Comparison of ENCODE assay signal across 15 cellular contexts in genomic region chr22:38881997-38882396, GRCh38. TPM values are rescaled to one million over a fixed set of nuclear protein-coding genes. Genes with fewer than 3 reads are reported as not detected.
DNase-seq lines count a peak whose midpoint lies in the region; ATAC-seq and TF ChIP-seq lines count a peak whose summit lies in the region.
"Had no signal": no experiment of that assay in that cellular context is flagged by ENCODE, and none has a peak within 500 bp of the region (broad histone marks: within the 10 kb centered on the region; RNA-seq: fewer than 3 reads in every experiment).

No MANE protein-coding gene starts in this region.

- H3K9me2 ChIP-seq in Karpas-422 (replicated peaks; ENCODE audit: insufficient read depth, low read length): no peaks in the 10 kb centered on the region

- H3K36me3 ChIP-seq in fibroblast of lung (ENCODE audit: control insufficient read depth, insufficient read depth, low read length): no peaks in the 10 kb centered on the region
- no peaks in the 10 kb centered on the region for H3K36me3 ChIP-seq in ovary
- no peaks in the 10 kb centered on the region for H3K36me3 ChIP-seq in upper lobe of right lung
- no peaks in the 10 kb centered on the region for H3K36me3 ChIP-seq in Karpas-422 (ENCODE audit: insufficient read depth, low read length)
- H3K36me3 ChIP-seq: MG63 had no signal

- no peaks in the 10 kb centered on the region for H3K79me2 ChIP-seq in fibroblast of lung (ENCODE audit: control insufficient read depth, insufficient read depth, low read length)
- no peaks in the 10 kb centered on the region for H3K79me2 ChIP-seq in Karpas-422 (ENCODE audit: low read length)

- H2AFZ ChIP-seq in fibroblast of lung (ENCODE audit: low read length) (no peak overlapping the region), Karpas-422 (ENCODE audit: low read length) (no peak overlapping the region)

- H3K4me3 ChIP-seq in fibroblast of lung (replicated peaks in 1 of 4; ENCODE audit: control extremely low read depth in 1 of 4, insufficient read depth in 1 of 4, low read depth in 3 of 4, low read length in 4 of 4): peak overlapping the region in 2 of 4 experiments; percentile 22 to 23
- no peak overlapping the region for H3K4me3 ChIP-seq in ovary
- H3K4me3 ChIP-seq in upper lobe of right lung: no peak overlapping the region
- no peak overlapping the region for H3K4me3 ChIP-seq in Karpas-422 (ENCODE audit: low read length)
- H3K4me3 ChIP-seq: MG63 had no signal

- TF ChIP-seq EP300 in ovary (IDR thresholded peaks at IDR 0.05): no peak

- intact Hi-C loops in ovary (cut with DNase I) (loop anchor here in 1 of 4 donors (5.0 kb wide), 1 partner anchor 55 kb away; no protein-coding TSS in a partner anchor), upper lobe of right lung (cut with DNase I) (no loop called here)

- TF ChIP-seq CTCF in WTC11 (IDR thresholded peaks at IDR 0.05) (no peak), fibroblast of lung (conservative IDR thresholded peaks at IDR 0.05 in 1 of 2, IDR thresholded peaks at IDR 0.05 in 1 of 2; ENCODE audit: low read depth in 1 of 2, low read length in 2 of 2) (no peak), ovary (IDR thresholded peaks at IDR 0.05) (no peak), upper lobe of right lung (IDR thresholded peaks at IDR 0.05) (no peak), nephron progenitor cell (IDR thresholded peaks at IDR 0.05) (no peak)

- no peak for ATAC-seq in WTC11
- ATAC-seq in upper lobe of right lung: no peak
- ATAC-seq: activated CD8-positive, alpha-beta T cell treated with anti-CD3 and anti-CD28 coated beads for 36 hours had no signal

- H3K4me2 ChIP-seq in fibroblast of lung (ENCODE audit: extremely low read depth, insufficient read depth, low read length) (peak overlapping the region; percentile 46), Karpas-422 (ENCODE audit: low read depth, low read length, poor library complexity, severe bottlenecking) (no peak overlapping the region)

- H3K36me3 Mint-ChIP-seq in WTC11 (no peaks in the 10 kb centered on the region; the same call in 1 of the 2 replicates), nephron progenitor cell (ENCODE audit: low read depth) (no peaks in the 10 kb centered on the region)
- H3K36me3 Mint-ChIP-seq: activated naive CD4-positive, alpha-beta T cell treated with anti-CD3 and anti-CD28 coated beads, Interleukin-2, amount 10 ng/mL, durations not matched to agents 7 days and 5 days; stimulated activated naive B cell treated with anti-CD40 and anti-IgM and Interleukin-4, amounts not matched to agents 10 μg/mL and 1 μg/mL and 100 μg/mL, for 72 hours had no signal

- H3K4me1 ChIP-seq in fibroblast of lung (ENCODE audit: control insufficient read depth, extremely low read depth, insufficient read depth, low read length) (peaks cover 12% of the 10 kb centered on the region), ovary (ENCODE audit: insufficient read depth) (peaks cover 20% of the 10 kb centered on the region), upper lobe of right lung (peaks cover 20% of the 10 kb centered on the region), Karpas-422 (ENCODE audit: low read length) (no peaks in the 10 kb centered on the region)

- POLR2A ChIA-PET in WTC11 (lab: Charles Lee): no interaction called here

- CTCF ChIA-PET in WTC11 (lab: Charles Lee): no interaction called here

- no peaks in the 10 kb centered on the region for H4K20me1 ChIP-seq in fibroblast of lung (ENCODE audit: control insufficient read depth, extremely low read depth, insufficient read depth, low read length)
- H4K20me1 ChIP-seq in Karpas-422 (ENCODE audit: insufficient read depth, low read depth, low read length): no peaks in the 10 kb centered on the region

- no peaks in the 10 kb centered on the region for H3K9me3 Mint-ChIP-seq in WTC11
- peaks cover 7% of the 10 kb centered on the region for H3K9me3 Mint-ChIP-seq in nephron progenitor cell
- H3K9me3 Mint-ChIP-seq: activated CD8-positive, alpha-beta T cell treated with anti-CD3 and anti-CD28 coated beads for 36 hours; activated naive CD4-positive, alpha-beta T cell treated with anti-CD3 and anti-CD28 coated beads, Interleukin-2, amount 10 ng/mL, durations not matched to agents 7 days and 5 days; stimulated activated naive B cell treated with anti-CD40 and anti-IgM and Interleukin-4, amounts not matched to agents 10 μg/mL and 1 μg/mL and 100 μg/mL, for 72 hours had no signal

- no peaks in the 10 kb centered on the region; the same call in 1 of the 2 replicates for H3K4me1 Mint-ChIP-seq in WTC11
- H3K4me1 Mint-ChIP-seq in nephron progenitor cell: peaks cover 21% of the 10 kb centered on the region

- H3K4me3 Mint-ChIP-seq in WTC11 (no peak overlapping the region), nephron progenitor cell (no peak overlapping the region)
- H3K4me3 Mint-ChIP-seq: activated CD8-positive, alpha-beta T cell treated with anti-CD3 and anti-CD28 coated beads for 36 hours; activated naive CD4-positive, alpha-beta T cell treated with anti-CD3 and anti-CD28 coated beads, Interleukin-2, amount 10 ng/mL, durations not matched to agents 7 days and 5 days; stimulated activated naive B cell treated with anti-CD40 and anti-IgM and Interleukin-4, amounts not matched to agents 10 μg/mL and 1 μg/mL and 100 μg/mL, for 72 hours had no signal

- H3K9ac ChIP-seq in fibroblast of lung (ENCODE audit: insufficient read depth, low read length): no peak overlapping the region
- no peak overlapping the region for H3K9ac ChIP-seq in Karpas-422 (ENCODE audit: low read length)

- H3K27me3 Mint-ChIP-seq in WTC11 (ENCODE audit: low read depth): peaks cover 11% of the 10 kb centered on the region
- H3K27me3 Mint-ChIP-seq in nephron progenitor cell (ENCODE audit: low read depth, poor library complexity): peaks cover 36% of the 10 kb centered on the region
- H3K27me3 Mint-ChIP-seq: activated CD8-positive, alpha-beta T cell treated with anti-CD3 and anti-CD28 coated beads for 36 hours had no signal

- H3K27ac Mint-ChIP-seq in WTC11 (0 out of 2 replicates have a peak overlapping the region, but pooled peaks have one; percentile 11), nephron progenitor cell (no peak overlapping the region)
- H3K27ac Mint-ChIP-seq: activated CD8-positive, alpha-beta T cell treated with anti-CD3 and anti-CD28 coated beads for 36 hours; stimulated activated naive B cell treated with anti-CD40 and anti-IgM and Interleukin-4, amounts not matched to agents 10 μg/mL and 1 μg/mL and 100 μg/mL, for 72 hours had no signal

- H3K9me3 ChIP-seq in fibroblast of lung (ENCODE audit: control insufficient read depth, insufficient read depth, low read depth, low read length) (no peaks in the 10 kb centered on the region), ovary (no peaks in the 10 kb centered on the region), upper lobe of right lung (no peaks in the 10 kb centered on the region), Karpas-422 (ENCODE audit: low read length) (no peaks in the 10 kb centered on the region)
- H3K9me3 ChIP-seq: MG63 had no signal

- TF ChIP-seq POLR2A in ovary (IDR thresholded peaks at IDR 0.05): no peak

- DNase-seq in WTC11 (ENCODE audit: low spot score) (no peak), fibroblast of lung (ENCODE audit: low read depth in 2 of 2) (no peak), ovary (no peak), upper lobe of right lung (no peak), nephron progenitor cell (no peak), Karpas-422 (no peak)
- no peak for DNase-seq in stimulated activated CD4-positive, alpha-beta T cell treated with anti-CD3 and anti-CD28 coated beads, Interleukin-4, amount 100 ng/mL, for 24 hours
- DNase-seq: activated CD8-positive, alpha-beta T cell treated with anti-CD3 and anti-CD28 coated beads for 36 hours; activated naive CD4-positive, alpha-beta T cell treated with anti-CD3 and anti-CD28 coated beads, Interleukin-2, amount 10 ng/mL, durations not matched to agents 7 days and 5 days; foreskin melanocyte; NCI-H345; occipital lobe; stimulated activated CD4-positive, alpha-beta T cell treated with anti-CD3 and anti-CD28 coated beads, Interleukin-2, amount 100 ng/mL, for 48 hours; stimulated activated naive B cell treated with anti-CD40 and anti-IgM and Interleukin-4, amounts not matched to agents 10 μg/mL and 1 μg/mL and 100 μg/mL, for 72 hours had no signal

- H3K27ac ChIP-seq in fibroblast of lung (ENCODE audit: insufficient read depth, low read length): no peak overlapping the region
- peak overlapping the region; percentile 7 to 83 for H3K27ac ChIP-seq in ovary
- H3K27ac ChIP-seq in upper lobe of right lung: peak overlapping the region; percentile 65
- no peak overlapping the region for H3K27ac ChIP-seq in Karpas-422 (ENCODE audit: low read length)

- H3K27me3 ChIP-seq in fibroblast of lung (ENCODE audit: control insufficient read depth, insufficient read depth, low read length) (no peaks in the 10 kb centered on the region), ovary (no peaks in the 10 kb centered on the region), upper lobe of right lung (no peaks in the 10 kb centered on the region), Karpas-422 (ENCODE audit: low read length) (peaks cover 3% of the 10 kb centered on the region; the same call in 1 of the 2 replicates)
- H3K27me3 ChIP-seq: MG63 had no signal

TF ChIP-seq in WTC11, 78 proteins besides CTCF, POLR2A, EP300 and RAD21 (continues in another document):
- no peak for TF ChIP-seq NFATC4 (CRISPR knock-in tag; IDR thresholded peaks at IDR 0.05)

RNA-seq across cellular contexts. Expression of gene CBX6, which starts 10.0 kb away (rescaled TPM):
- total RNA-seq in WTC11 (2021) (21.5 to 27.0 TPM (median 23.8 TPM) in 3 replicates), fibroblast of lung (45.7 and 53.8 TPM in 2 replicates), ovary (100 to 1,000 TPM in 5 of 7 donors, 10 to 100 TPM in 2; 32.7 to 175 (median 120) TPM), upper lobe of right lung (61.6 TPM)
- polyA plus RNA-seq in fibroblast of lung (20.3 and 25.5 TPM in 2 replicates), ovary (10 to 100 TPM; 22.6 to 26.4 TPM)
- polyA plus RNA-seq in fibroblast of lung (2012): 43.3 and 49.6 TPM in 2 replicates
- 110 and 129 TPM in 2 replicates for polyA minus RNA-seq in fibroblast of lung (ENCODE audit: low replicate concordance)
- total RNA-seq in Karpas-422 (2014; rRNA removed; shearing (Covaris generic); ENCODE audit: low replicate concordance): 30.5 and 46.4 TPM in 2 replicates

RNA-seq across cellular contexts. Expression of gene NPTXR, which starts 38.2 kb away (rescaled TPM):
- total RNA-seq in WTC11 (2021) (10.4 to 11.2 TPM (median 10.6 TPM) in 3 replicates), fibroblast of lung (1.0 and 2.0 TPM in 2 replicates), ovary (10 to 100 TPM in 5 of 7 donors, 1 to 10 TPM in 2; 5.2 to 23.1 (median 15.4) TPM), upper lobe of right lung (6.3 TPM)
- polyA plus RNA-seq in fibroblast of lung (0.84 and 1.0 TPM in 2 replicates), ovary (1 to 10 TPM; 5.3 to 6.3 TPM)
- polyA plus RNA-seq in fibroblast of lung (2012): 1.2 and 1.4 TPM in 2 replicates
- 2.9 and 3.9 TPM in 2 replicates for polyA minus RNA-seq in fibroblast of lung (ENCODE audit: low replicate concordance)
- not detected in 2 replicates for total RNA-seq in Karpas-422 (2014; rRNA removed; shearing (Covaris generic); ENCODE audit: low replicate concordance)

Comparison
In these comparisons a context has a peak if more than half of its experiments do, and no peak if none do; other contexts are left out.
1. H3K27ac ChIP-seq: peak in ovary (2 of 2) and upper lobe of right lung (single experiment); none in fibroblast of lung (single experiment) and Karpas-422 (single experiment).